8 cellular contexts compared by ENCODE assay signal in the genomic region with DNA sequence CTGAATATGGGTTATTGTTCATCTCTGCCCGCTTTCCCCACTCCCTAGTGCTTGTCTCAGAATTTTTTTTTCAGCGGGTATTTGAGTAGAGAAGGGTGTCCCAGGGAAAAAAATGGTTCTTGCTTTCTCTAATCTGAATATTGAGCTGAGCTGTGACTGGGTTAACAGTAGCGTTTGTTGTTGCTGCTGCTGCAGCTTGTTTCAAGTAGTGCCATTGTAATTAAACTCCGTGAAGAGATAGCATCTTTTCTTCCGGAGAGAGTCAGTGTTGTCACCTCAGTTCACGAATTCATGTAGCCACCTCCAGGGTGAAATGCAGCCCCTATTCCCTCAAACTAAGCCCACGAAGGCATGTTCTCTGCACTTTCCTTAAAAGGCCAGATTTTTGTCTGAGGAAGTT. TPM values are rescaled to one million over a fixed set of nuclear protein-coding genes. Genes with fewer than 3 reads are reported as not detected.
A peak's percentile ranks its signal among the peaks of the same experiment; 100 is the strongest.
DNase-seq lines count a peak whose midpoint lies in the region; ATAC-seq and TF ChIP-seq lines count a peak whose summit lies in the region.

No MANE protein-coding gene starts in this region.

- ATAC-seq in activated CD8-positive, alpha-beta memory T cell treated with anti-CD3 and anti-CD28 coated beads, Interleukin-2, amount 10 ng/mL, durations not matched to agents 7 days and 5 days = peak; percentile 18
- peak; percentile 52 for ATAC-seq in T-helper 17 cell

- H3K36me3 Mint-ChIP-seq in activated CD8-positive, alpha-beta memory T cell treated with anti-CD3 and anti-CD28 coated beads, Interleukin-2, amount 10 ng/mL, durations not matched to agents 7 days and 5 days = peaks cover 28% of the 10 kb centered on the region
- H3K36me3 Mint-ChIP-seq in T-helper 17 cell (ENCODE audit: low read depth) = peaks cover 8% of the 10 kb centered on the region

- peak; percentile 67 for DNase-seq in activated CD8-positive, alpha-beta memory T cell treated with anti-CD3 and anti-CD28 coated beads, Interleukin-2, amount 10 ng/mL, durations not matched to agents 7 days and 5 days
- no peak for DNase-seq in activated CD8-positive, alpha-beta memory T cell treated with anti-CD3 and anti-CD28 coated beads for 24 hours
- DNase-seq in T-helper 17 cell (no peak), erythroblast (lab: John Stamatoyannopoulos, UW) (peak; percentile 33 to 35), putamen (ENCODE audit: low spot score) (peak; percentile 32), Ammon's horn (ENCODE audit: low spot score) (no peak), AG08395 (ENCODE audit: low spot score) (no peak), NCI-H1694 treated with DMSO at 0.1 percent for 48 hours (lab: John Stamatoyannopoulos, UW) (no peak)

- H3K9me3 ChIP-seq in T-helper 17 cell (ENCODE audit: control insufficient read depth, low read length, poor library complexity, severe bottlenecking) = no peaks in the 10 kb centered on the region

- TF ChIP-seq POLR2A in erythroblast (IDR thresholded peaks at IDR 0.05; ENCODE audit: low read length) = no peak

- peak overlapping the region; percentile 95 for H3K27ac Mint-ChIP-seq in activated CD8-positive, alpha-beta memory T cell treated with anti-CD3 and anti-CD28 coated beads, Interleukin-2, amount 10 ng/mL, durations not matched to agents 7 days and 5 days
- H3K27ac Mint-ChIP-seq in T-helper 17 cell = peak overlapping the region; percentile 99

- CTCF ChIA-PET in activated CD8-positive, alpha-beta memory T cell treated with anti-CD3 and anti-CD28 coated beads, Interleukin-2, amount 10 ng/mL, durations not matched to agents 7 days and 5 days (lab: Charles Lee) = interaction anchor here (1.0 to 3.8 kb wide), 11 partner anchors 11 to 207 kb away, joined by 3 to 18 read pairs (median 5); partner anchors contain the start of gene NFU1

- no peaks in the 10 kb centered on the region for H3K27me3 Mint-ChIP-seq in activated CD8-positive, alpha-beta memory T cell treated with anti-CD3 and anti-CD28 coated beads, Interleukin-2, amount 10 ng/mL, durations not matched to agents 7 days and 5 days
- H3K27me3 Mint-ChIP-seq in T-helper 17 cell = no peaks in the 10 kb centered on the region

- no peaks in the 10 kb centered on the region for H3K9me3 Mint-ChIP-seq in activated CD8-positive, alpha-beta memory T cell treated with anti-CD3 and anti-CD28 coated beads, Interleukin-2, amount 10 ng/mL, durations not matched to agents 7 days and 5 days (ENCODE audit: low read depth)

- peaks cover 57% of the 10 kb centered on the region for H3K4me1 Mint-ChIP-seq in activated CD8-positive, alpha-beta memory T cell treated with anti-CD3 and anti-CD28 coated beads, Interleukin-2, amount 10 ng/mL, durations not matched to agents 7 days and 5 days
- H3K4me1 Mint-ChIP-seq in T-helper 17 cell = peaks cover 56% of the 10 kb centered on the region

- H3K4me3 Mint-ChIP-seq in activated CD8-positive, alpha-beta memory T cell treated with anti-CD3 and anti-CD28 coated beads, Interleukin-2, amount 10 ng/mL, durations not matched to agents 7 days and 5 days = peak overlapping the region; percentile 84
- H3K4me3 Mint-ChIP-seq in T-helper 17 cell = peak overlapping the region; percentile 97

RNA-seq across cellular contexts. Expression of gene AAK1, which starts 1.5 kb away (rescaled TPM):
- total RNA-seq in activated CD8-positive, alpha-beta memory T cell treated with anti-CD3 and anti-CD28 coated beads, Interleukin-2, amount 10 ng/mL, durations not matched to agents 7 days and 5 days = 10 to 100 TPM; 94.0 to 99.5 TPM
- total RNA-seq in T-helper 17 cell = 100 to 1,000 TPM; 187 to 243 TPM

Comparison
In these comparisons a context has a peak if more than half of its experiments do, and no peak if none do; other contexts are left out.
1. DNase-seq: peak in activated CD8-positive, alpha-beta memory T cell treated with anti-CD3 and anti-CD28 coated beads, Interleukin-2, amount 10 ng/mL, durations not matched to agents 7 days and 5 days (single experiment), erythroblast (2 of 2) and putamen (single experiment); none in activated CD8-positive, alpha-beta memory T cell treated with anti-CD3 and anti-CD28 coated beads for 24 hours (single experiment), T-helper 17 cell (0 of 3), Ammon's horn (single experiment), AG08395 (single experiment) and NCI-H1694 treated with DMSO at 0.1 percent for 48 hours (single experiment).